8 cellular contexts compared by ENCODE assay signal in genomic region chr4:104966349-104967033, GRCh38.
DNase-seq lines count a peak whose midpoint lies in the region; ATAC-seq and TF ChIP-seq lines count a peak whose summit lies in the region.

No MANE protein-coding gene starts in this region.

- H3K4me1 Mint-ChIP-seq in activated naive CD4-positive, alpha-beta T cell treated with anti-CD3 and anti-CD28 coated beads, Interleukin-2, amount 10 ng/mL, durations not matched to agents 7 days and 5 days = peaks cover 15% of the 10 kb centered on the region
- H3K4me1 Mint-ChIP-seq in neural progenitor cell = peaks cover 2% of the 10 kb centered on the region

- H4K20me1 ChIP-seq in neural progenitor cell (ENCODE audit: low read depth) = no peaks in the 10 kb centered on the region

- peak overlapping the region; percentile 64 for H3K4me3 Mint-ChIP-seq in activated naive CD4-positive, alpha-beta T cell treated with anti-CD3 and anti-CD28 coated beads, Interleukin-2, amount 10 ng/mL, durations not matched to agents 7 days and 5 days
- H3K4me3 Mint-ChIP-seq in neural progenitor cell = no peak overlapping the region

- H3K36me3 Mint-ChIP-seq in activated naive CD4-positive, alpha-beta T cell treated with anti-CD3 and anti-CD28 coated beads, Interleukin-2, amount 10 ng/mL, durations not matched to agents 7 days and 5 days = no peaks in the 10 kb centered on the region
- no peaks in the 10 kb centered on the region for H3K36me3 Mint-ChIP-seq in neural progenitor cell

- H3K9me3 Mint-ChIP-seq in activated naive CD4-positive, alpha-beta T cell treated with anti-CD3 and anti-CD28 coated beads, Interleukin-2, amount 10 ng/mL, durations not matched to agents 7 days and 5 days = peaks cover 4% of the 10 kb centered on the region
- H3K9me3 Mint-ChIP-seq in neural progenitor cell = no peaks in the 10 kb centered on the region

- H3K27ac ChIP-seq in esophagus squamous epithelium = peak overlapping the region in 3 of 4 donors; percentile 68 to 84 (median 74)
- no peak overlapping the region for H3K27ac ChIP-seq in neural progenitor cell

- H3K36me3 ChIP-seq in esophagus squamous epithelium = no peaks in the 10 kb centered on the region
- no peaks in the 10 kb centered on the region for H3K36me3 ChIP-seq in neural progenitor cell
- no peaks in the 10 kb centered on the region for H3K36me3 ChIP-seq in MG63

- no peak for TF ChIP-seq CTCF in esophagus squamous epithelium (IDR thresholded peaks at IDR 0.05)
- TF ChIP-seq CTCF in neural progenitor cell (IDR thresholded peaks at IDR 0.05) = no peak

- H3K4me3 ChIP-seq in esophagus squamous epithelium (peak overlapping the region in 3 of 4 donors; percentile 14 to 38 (median 21)), neural progenitor cell (no peak overlapping the region), MG63 (no peak overlapping the region)

- no peak overlapping the region for H3K4me2 ChIP-seq in neural progenitor cell

- no peaks in the 10 kb centered on the region for H3K27me3 Mint-ChIP-seq in activated naive CD4-positive, alpha-beta T cell treated with anti-CD3 and anti-CD28 coated beads, Interleukin-2, amount 10 ng/mL, durations not matched to agents 7 days and 5 days
- no peaks in the 10 kb centered on the region for H3K27me3 Mint-ChIP-seq in neural progenitor cell (ENCODE audit: insufficient read depth, low read depth)

- intact Hi-C loops in esophagus squamous epithelium (cut with DNase I) = no loop called here

- peak overlapping the region; percentile 93 for H3K27ac Mint-ChIP-seq in activated naive CD4-positive, alpha-beta T cell treated with anti-CD3 and anti-CD28 coated beads, Interleukin-2, amount 10 ng/mL, durations not matched to agents 7 days and 5 days
- H3K27ac Mint-ChIP-seq in neural progenitor cell = no peak overlapping the region

- CTCF ChIA-PET in activated naive CD4-positive, alpha-beta T cell treated with anti-CD3 and anti-CD28 coated beads, Interleukin-2, amount 10 ng/mL, durations not matched to agents 7 days and 5 days (lab: Charles Lee) = interaction anchor here (1.5 kb wide), 1 partner anchor 21 kb away, joined by 3 read pairs; no protein-coding TSS in a partner anchor

- ATAC-seq in HG02852 (IDR thresholded peaks at IDR 0.05; ENCODE audit: unreplicated experiment) = peak; percentile 96

- H3F3A ChIP-seq in neural progenitor cell (ENCODE audit: low read depth) = no peaks in the 10 kb centered on the region

- H3K4me1 ChIP-seq in esophagus squamous epithelium (peaks cover 0 to 73% (median 19%) of the 10 kb centered on the region in 3 donors), neural progenitor cell (no peaks in the 10 kb centered on the region)

- WGBS in esophagus squamous epithelium, 2 donors = 22 to 36% methylated on average over 3 of the region's 3 CpGs

- no peak overlapping the region for H2AFZ ChIP-seq in neural progenitor cell (replicated peaks)

- no peak for TF ChIP-seq POLR2A in esophagus squamous epithelium (IDR thresholded peaks at IDR 0.05)

- no peaks in the 10 kb centered on the region for H3K27me3 ChIP-seq in esophagus squamous epithelium
- no peaks in the 10 kb centered on the region for H3K27me3 ChIP-seq in neural progenitor cell
- H3K27me3 ChIP-seq in MG63 = no peaks in the 10 kb centered on the region

- peaks cover 0 to 3% (median 2%) of the 10 kb centered on the region in 3 donors for H3K9me3 ChIP-seq in esophagus squamous epithelium
- H3K9me3 ChIP-seq in neural progenitor cell (ENCODE audit: low read depth) = no peaks in the 10 kb centered on the region
- H3K9me3 ChIP-seq in MG63 = no peaks in the 10 kb centered on the region

- H3K79me2 ChIP-seq in neural progenitor cell (ENCODE audit: low read depth) = no peaks in the 10 kb centered on the region

- H3K9ac ChIP-seq in neural progenitor cell = no peak overlapping the region

- DNase-seq in activated naive CD4-positive, alpha-beta T cell treated with anti-CD3 and anti-CD28 coated beads, Interleukin-2, amount 10 ng/mL, durations not matched to agents 7 days and 5 days = peak; percentile 51
- DNase-seq in activated naive CD4-positive, alpha-beta T cell treated with Interleukin-2 at 50 U/mL for 16 hours = no peak
- peak; percentile 98 for DNase-seq in NOMO-1 treated with DMSO at 0.1 percent for 48 hours (lab: John Stamatoyannopoulos, UW; ENCODE audit: unreplicated experiment)
- DNase-seq in esophagus squamous epithelium (lab: John Stamatoyannopoulos, UW) = no peak
- peak; percentile 21 for DNase-seq in superior temporal gyrus (ENCODE audit: extremely low spot score)
- no peak for DNase-seq in neural progenitor cell (ENCODE audit: low spot score)
- no peak for DNase-seq in MG63

Comparison
In these comparisons a context has a peak if more than half of its experiments do, and no peak if none do; other contexts are left out.
1. DNase-seq: peak in activated naive CD4-positive, alpha-beta T cell treated with anti-CD3 and anti-CD28 coated beads, Interleukin-2, amount 10 ng/mL, durations not matched to agents 7 days and 5 days (single experiment), NOMO-1 treated with DMSO at 0.1 percent for 48 hours (single experiment) and superior temporal gyrus (single experiment); none in activated naive CD4-positive, alpha-beta T cell treated with Interleukin-2 at 50 U/mL for 16 hours (single experiment), esophagus squamous epithelium (single experiment), neural progenitor cell (single experiment) and MG63 (single experiment).
2. H3K4me3 ChIP-seq: peak in esophagus squamous epithelium (3 of 4); none in neural progenitor cell (single experiment) and MG63 (single experiment).